ENCODE assay signal across 8 cellular contexts in genomic region chr18:49812321-49813070, GRCh38. TPM values are rescaled to one million over a fixed set of nuclear protein-coding genes. Genes with fewer than 3 reads are reported as not detected.
DNase-seq lines count a peak whose midpoint lies in the region; ATAC-seq, FAIRE-seq and TF ChIP-seq lines count a peak whose summit lies in the region.

No MANE protein-coding gene starts in this region.

- H4K20me1 ChIP-seq in IMR-90 (ENCODE audit: insufficient read depth, low read length) (no peaks in the 10 kb centered on the region), HepG2 (ENCODE audit: insufficient read depth, low read length) (no peaks in the 10 kb centered on the region)

- peak overlapping the region; percentile 82 for H3K9ac ChIP-seq in IMR-90 (ENCODE audit: low read depth, low read length)
- H3K9ac ChIP-seq in HepG2 (ENCODE audit: insufficient read depth, low read depth, low read length): peak overlapping the region; percentile 79

- H4K5ac ChIP-seq in IMR-90 (ENCODE audit: low read depth, low read length): peak overlapping the region; percentile 85

- H3K4me2 ChIP-seq in IMR-90 (ENCODE audit: low read depth, low read length): peak overlapping the region; percentile 91
- H3K4me2 ChIP-seq in HepG2 (ENCODE audit: low read depth, low read length): peak overlapping the region; percentile 77

- POLR2A ChIA-PET in CD4-positive, alpha-beta memory T cell (lab: Charles Lee; ENCODE audit: partially characterized antibody): interaction anchor here (0.8 to 1.1 kb wide), 4 partner anchors 8 to 469 kb away, joined by 3 to 4 read pairs (median 3); no protein-coding TSS in a partner anchor
- POLR2A ChIA-PET in IMR-90 (lab: Charles Lee; ENCODE audit: unreplicated experiment): no interaction called here
- POLR2A ChIA-PET in HepG2 (lab: Yijun Ruan, JAX): interaction anchor here (0.7 to 2.3 kb wide), 5 partner anchors 10 to 46 kb away, joined by 3 to 31 read pairs (median 3); no protein-coding TSS in a partner anchor

- TF ChIP-seq RAD21 in IMR-90 (IDR thresholded peaks at IDR 0.05; ENCODE audit: low read length): no peak
- TF ChIP-seq RAD21 in HepG2 (CRISPR knock-in tag; IDR thresholded peaks at IDR 0.05): no peak

- peak overlapping the region; percentile 78 for H3K23ac ChIP-seq in IMR-90 (ENCODE audit: low read depth, low read length)

- peak overlapping the region; percentile 96 for H2AFZ ChIP-seq in IMR-90 (replicated peaks; ENCODE audit: low read length, poor library complexity)
- no peak overlapping the region for H2AFZ ChIP-seq in HepG2 (ENCODE audit: low read length)

- H2BK20ac ChIP-seq in IMR-90 (ENCODE audit: low read depth, low read length): peak overlapping the region; percentile 21; the same call in 1 of the 2 replicates

- peak overlapping the region; percentile 37 for H2AK9ac ChIP-seq in IMR-90 (replicated peaks; ENCODE audit: low read depth, low read length, poor library complexity)

- CTCF ChIA-PET in CD4-positive, alpha-beta memory T cell (lab: Charles Lee; ENCODE audit: partially characterized antibody): interaction anchor here (1.1 to 2.6 kb wide), 3 partner anchors 10 to 44 kb away, joined by 3 to 10 read pairs (median 9); no protein-coding TSS in a partner anchor
- CTCF ChIA-PET in IMR-90 (lab: Yijun Ruan, JAX): no interaction called here
- CTCF ChIA-PET in HepG2 (lab: Yijun Ruan, JAX; ENCODE audit: low intra/inter-chr PET ratio, low total read pairs): no interaction called here

- no peaks in the 10 kb centered on the region for H3K9me1 ChIP-seq in IMR-90 (ENCODE audit: insufficient read depth, low read length)

- WGBS in IMR-90 (ENCODE audit: extremely low coverage in 2 of 2, insufficient read length in 1 of 2), 2 experiments: 13 to 100% methylated on average over 1 to 4 of the region's 14 CpGs
- whole genome bisulfite sequencing in HepG2 (ENCODE audit: low lambda C conversion rate): under 1% methylated on average over 14 of the region's 14 CpGs
- WGBS in thymus: 67% methylated on average over 14 of the region's 14 CpGs

- H3K56ac ChIP-seq in IMR-90 (ENCODE audit: extremely low read depth, insufficient read depth, low read length): peak overlapping the region; percentile 97

- peak overlapping the region; percentile 74 to 99 (median 94) for H3K27ac Mint-ChIP-seq in CD4-positive, alpha-beta memory T cell

- intact Hi-C loops in CD4-positive, alpha-beta memory T cell (cut with micrococcal nuclease): loop anchor here (1.0 to 10.0 kb wide), 5 partner anchors 26 to 1382 kb away; partner anchors contain the start of genes CXXC1 and MEX3C
- intact Hi-C loops in IMR-90 (cut with micrococcal nuclease): loop anchor here (2.0 kb wide), 2 partner anchors 22 to 46 kb away; no protein-coding TSS in a partner anchor
- intact Hi-C loops in ascending aorta (cut with DNase I): loop anchor here (5.0 to 10.0 kb wide), 7 partner anchors 455 to 1808 kb away; partner anchors contain the start of genes CFAP53, CTIF, MBD1 and MEX3C
- intact Hi-C loops in HepG2 (cut with micrococcal nuclease; ENCODE audit: unreplicated experiment): loop anchor here (2.0 to 5.0 kb wide), 2 partner anchors 20 to 45 kb away; no protein-coding TSS in a partner anchor

- peak overlapping the region; percentile 61 for H4K91ac ChIP-seq in IMR-90 (ENCODE audit: insufficient read depth, low read depth, low read length)

- H4K8ac ChIP-seq in IMR-90 (ENCODE audit: low read depth in 2 of 2, low read length in 2 of 2): peak overlapping the region; percentile 81 to 99

- peak overlapping the region; percentile 94 for H3K14ac ChIP-seq in IMR-90 (replicated peaks; ENCODE audit: low read depth, low read length)

- DNase-seq in CD4-positive, alpha-beta memory T cell: no peak
- DNase-seq in IMR-90 (peak; percentile 15), ascending aorta (ENCODE audit: low spot score in 2 of 2) (no peak), HepG2 (ENCODE audit: low spot score) (no peak), NCI-H510A (lab: John Stamatoyannopoulos, UW) (no peak), NCI-H2171 (lab: John Stamatoyannopoulos, UW) (no peak), CD1c-positive myeloid dendritic cell (ENCODE audit: extremely low spot score) (no peak)

- ATAC-seq in IMR-90 (ENCODE audit: low read depth): peak; percentile 0
- no peak; the same call in 2 of the 3 replicates for ATAC-seq in HepG2

- dilution Hi-C loops in IMR-90 (cut with HindIII; ENCODE audit: low sequenced_read_pairs, unreplicated experiment): no loop called here

- no peak for TF ChIP-seq CTCF in IMR-90 (conservative IDR thresholded peaks at IDR 0.05; ENCODE audit: low read depth, low read length)
- no peak for TF ChIP-seq CTCF in ascending aorta (IDR thresholded peaks at IDR 0.05)
- no peak for TF ChIP-seq CTCF in HepG2 (CRISPR knock-in tag; IDR thresholded peaks at IDR 0.05)

- H3K4me1 Mint-ChIP-seq in CD4-positive, alpha-beta memory T cell: peaks cover 29 to 59% (median 43%) of the 10 kb centered on the region in 4 donors

- H3K4me1 ChIP-seq in CD4-positive, alpha-beta memory T cell (ENCODE audit: insufficient read depth, low read length): peaks cover 40% of the 10 kb centered on the region
- H3K4me1 ChIP-seq in IMR-90 (ENCODE audit: control insufficient read depth, insufficient read depth, low read length) (peaks cover 10% of the 10 kb centered on the region), ascending aorta (peaks cover 7 to 10% of the 10 kb centered on the region in 2 donors), HepG2 (ENCODE audit: insufficient read depth, low read length) (peaks cover 50% of the 10 kb centered on the region), thymus (ENCODE audit: control insufficient read depth, insufficient read depth, low read length) (peaks cover 8% of the 10 kb centered on the region)

- no peak for FAIRE-seq in HepG2 (lab: Jason Lieb, UNC)

- peaks cover 2 to 26% (median 18%) of the 10 kb centered on the region in 8 donors for H3K9me3 Mint-ChIP-seq in CD4-positive, alpha-beta memory T cell

- peaks cover 22 to 37% of the 10 kb centered on the region in 2 experiments for H3K79me1 ChIP-seq in IMR-90 (ENCODE audit: low read depth in 1 of 2, low read length in 2 of 2)

- peak overlapping the region; percentile 66; the same call in 1 of the 2 replicates for H3K18ac ChIP-seq in IMR-90 (ENCODE audit: low read depth, low read length)

- H2BK120ac ChIP-seq in IMR-90 (ENCODE audit: low read depth, low read length): peak overlapping the region; percentile 28

- no peaks in the 10 kb centered on the region for H3K9me3 ChIP-seq in CD4-positive, alpha-beta memory T cell (ENCODE audit: control insufficient read depth in 1 of 2, low read length in 2 of 2)
- H3K9me3 ChIP-seq in IMR-90 (ENCODE audit: control insufficient read depth, insufficient read depth, low read length) (no peaks in the 10 kb centered on the region), ascending aorta (peaks cover 0 to 8% of the 10 kb centered on the region in 2 donors), HepG2 (ENCODE audit: low read length) (peaks cover 7% of the 10 kb centered on the region; the same call in 1 of the 2 replicates), thymus (ENCODE audit: control insufficient read depth) (peaks cover 3% of the 10 kb centered on the region)

- H3K27me3 ChIP-seq in CD4-positive, alpha-beta memory T cell (ENCODE audit: insufficient read depth, low read length): no peaks in the 10 kb centered on the region
- H3K27me3 ChIP-seq in IMR-90 (ENCODE audit: control insufficient read depth, insufficient read depth, low read length) (no peaks in the 10 kb centered on the region), ascending aorta (no peaks in the 10 kb centered on the region), HepG2 (ENCODE audit: control insufficient read depth in 1 of 2, insufficient read depth in 2 of 2, low read length in 2 of 2) (no peaks in the 10 kb centered on the region), thymus (ENCODE audit: control insufficient read depth, insufficient read depth) (no peaks in the 10 kb centered on the region)

- TF ChIP-seq EP300 in HepG2 (IDR thresholded peaks at IDR 0.05; ENCODE audit: low read depth in 2 of 2, low read length in 2 of 2) (no peak), HepG2 (CRISPR knock-in tag; IDR thresholded peaks at IDR 0.05; ENCODE audit: borderline replicate concordance) (no peak)

- peak overlapping the region; percentile 83 to 90 for H3K4me3 ChIP-seq in CD4-positive, alpha-beta memory T cell (ENCODE audit: low read length in 2 of 2)
- H3K4me3 ChIP-seq in IMR-90 (ENCODE audit: insufficient read depth, low read depth, low read length) (peak overlapping the region; percentile 69), ascending aorta (peak overlapping the region; percentile 79), HepG2 (replicated peaks in 1 of 3; ENCODE audit: insufficient read depth in 1 of 3, low read depth in 2 of 3, low read length in 3 of 3) (peak overlapping the region; percentile 71 to 95 (median 88)), thymus (ENCODE audit: low read length) (peak overlapping the region; percentile 82)

- H2AK5ac ChIP-seq in IMR-90 (ENCODE audit: low read depth, low read length): 0 out of 2 replicates have a peak overlapping the region, but pooled peaks have one; percentile 18

- H3K27ac ChIP-seq in CD4-positive, alpha-beta memory T cell (ENCODE audit: low read depth, low read length): peak overlapping the region; percentile 80
- peak overlapping the region; percentile 94 for H3K27ac ChIP-seq in IMR-90 (ENCODE audit: insufficient read depth, low read length)
- H3K27ac ChIP-seq in ascending aorta: peak overlapping the region; percentile 94 to 98
- H3K27ac ChIP-seq in HepG2 (ENCODE audit: extremely low read length, insufficient read depth, low read length): peak overlapping the region; percentile 96
- H3K27ac ChIP-seq in thymus (ENCODE audit: low read depth): peak overlapping the region; percentile 98

- peak overlapping the region; percentile 37; the same call in 2 of the 3 replicates for H2BK15ac ChIP-seq in IMR-90 (ENCODE audit: low read depth, low read length)

- H2BK5ac ChIP-seq in IMR-90 (ENCODE audit: low read depth, low read length, poor library complexity, severe bottlenecking): peak overlapping the region; percentile 78

- BruUV-seq in IMR-90 (replicated peaks; lab: Mats Ljungman, UMichigan): no TSS peak
- no TSS peak for BruUV-seq in HepG2 (replicated peaks; lab: Mats Ljungman, UMichigan)

- peaks cover 64% of the 10 kb centered on the region for H3K79me2 ChIP-seq in HepG2 (ENCODE audit: insufficient read depth, low read length)

- TF ChIP-seq POLR2A in IMR-90 (IDR thresholded peaks at IDR 0.05; ENCODE audit: low read depth, low read length) (no peak), HepG2 (IDR thresholded peaks at IDR 0.05; ENCODE audit: insufficient read depth in 1 of 2, low read depth in 2 of 2, low read length in 2 of 2) (no peak)

- H3K27me3 Mint-ChIP-seq in CD4-positive, alpha-beta memory T cell: no peaks in the 10 kb centered on the region

- H3K36me3 ChIP-seq in CD4-positive, alpha-beta memory T cell (ENCODE audit: insufficient read depth, low read length): no peaks in the 10 kb centered on the region
- H3K36me3 ChIP-seq in IMR-90 (ENCODE audit: control insufficient read depth, insufficient read depth, low read length): no peaks in the 10 kb centered on the region; the same call in 1 of the 2 replicates
- H3K36me3 ChIP-seq in ascending aorta: no peaks in the 10 kb centered on the region
- no peaks in the 10 kb centered on the region; a peak in 1 of 5 replicates for H3K36me3 ChIP-seq in HepG2 (replicated peaks in 1 of 2; ENCODE audit: control insufficient read depth in 1 of 2, insufficient read depth in 2 of 2, low read length in 2 of 2)
- no peaks in the 10 kb centered on the region for H3K36me3 ChIP-seq in thymus (ENCODE audit: control insufficient read depth, insufficient read depth)

- in situ Hi-C loops in IMR-90 (cut with MboI; ENCODE audit: low sequenced_read_pairs) (no loop called here), HepG2 (cut with HindIII; ENCODE audit: extremely low pct_ligation_motif_present, low pct_unique_long_range_greater_than_20kb) (no loop called here)

- peak overlapping the region; percentile 87 for H3K4ac ChIP-seq in IMR-90 (ENCODE audit: low read depth, low read length)

- H3K36me3 Mint-ChIP-seq in CD4-positive, alpha-beta memory T cell: peaks cover 25 to 27% of the 10 kb centered on the region in 2 donors

- H3K4me3 Mint-ChIP-seq in CD4-positive, alpha-beta memory T cell: peak overlapping the region; percentile 95 to 100 (median 96)

RNA-seq across cellular contexts. Expression of gene ACAA2, which starts 0.8 kb away (rescaled TPM):
- 10 to 100 TPM; 21.8 to 23.8 TPM for total RNA-seq in CD4-positive, alpha-beta memory T cell
- polyA plus RNA-seq in CD4-positive, alpha-beta memory T cell: 100 to 1,000 TPM in 1 of 2 donors, 10 to 100 TPM in 1; 64.4 to 150 TPM
- total RNA-seq in IMR-90 (2012; rRNA removed) (61.5 and 71.7 TPM in 2 replicates), ascending aorta (33.4 TPM), HepG2 (2016; rRNA removed; fragmentation: Illumina TruSeq; extraction: Trizol) (182 and 269 TPM in 2 replicates)
- polyA plus RNA-seq in IMR-90 (2012; rRNA removed) (19.0 and 24.4 TPM in 2 replicates), HepG2 (2011; rRNA removed) (35.5 and 51.6 TPM in 2 replicates), thymus (54.5 TPM)
- polyA plus RNA-seq in IMR-90 (2012; cell fraction: cytosol; rRNA removed): 6.5 and 12.8 TPM in 2 replicates
- polyA plus RNA-seq in IMR-90 (2012; cell fraction: nucleus; rRNA removed; ENCODE audit: low replicate concordance): 2.4 and 15.0 TPM in 2 replicates
- 66.8 and 71.6 TPM in 2 replicates for total RNA-seq in HepG2 (2016; cell fraction: cytosol; rRNA removed; fragmentation: Illumina TruSeq; extraction: Trizol; ENCODE audit: low read depth)
- total RNA-seq in HepG2 (2016; cell fraction: insoluble cytoplasmic fraction; rRNA removed; fragmentation: Illumina TruSeq; extraction: Trizol): 184 and 258 TPM in 2 replicates
- 178 and 187 TPM in 2 replicates for total RNA-seq in HepG2 (2016; cell fraction: membrane; rRNA removed; fragmentation: Illumina TruSeq; extraction: Trizol)
- 79.1 and 82.2 TPM in 2 replicates for total RNA-seq in HepG2 (2016; cell fraction: nucleus; rRNA removed; fragmentation: Illumina TruSeq; extraction: Trizol)
- 33.7 and 51.5 TPM in 2 replicates for polyA plus RNA-seq in HepG2 (2011; cell fraction: cytosol; rRNA removed)
- 16.7 and 21.8 TPM in 2 replicates for polyA plus RNA-seq in HepG2 (2011; cell fraction: nucleus; rRNA removed)
- polyA plus RNA-seq in HepG2 (2012): 88.9 and 134 TPM in 2 replicates
- 103 and 113 TPM in 2 replicates for polyA plus RNA-seq in HepG2 (2016; cell fraction: cytosol; fragmentation: Illumina TruSeq; extraction: Trizol; ENCODE audit: low read depth)
- polyA plus RNA-seq in HepG2 (2016; cell fraction: insoluble cytoplasmic fraction; fragmentation: Illumina TruSeq; extraction: Trizol; ENCODE audit: low read depth): 244 and 251 TPM in 2 replicates
- polyA plus RNA-seq in HepG2 (2016; cell fraction: membrane; fragmentation: Illumina TruSeq; extraction: Trizol; ENCODE audit: low read depth): 158 and 166 TPM in 2 replicates
- 102 and 114 TPM in 2 replicates for polyA plus RNA-seq in HepG2 (2016; cell fraction: nucleus; fragmentation: Illumina TruSeq; extraction: Trizol; ENCODE audit: insufficient read depth, low read depth)
- polyA minus RNA-seq in HepG2 (2011; rRNA and poly(A)+ RNA removed; ENCODE audit: low replicate concordance): 17.9 and 23.0 TPM in 2 replicates
- 25.4 and 27.8 TPM in 2 replicates for polyA minus RNA-seq in HepG2 (2011; cell fraction: cytosol; rRNA and poly(A)+ RNA removed)
- polyA minus RNA-seq in HepG2 (2011; cell fraction: nucleus; rRNA and poly(A)+ RNA removed): 27.8 and 29.3 TPM in 2 replicates
